ENCODE assay signal across 32 cellular contexts in genomic region chr7:34282271-34282670, GRCh38.
"Had no signal": no experiment of that assay in that cellular context is flagged by ENCODE, and none has a peak within 500 bp of the region (broad histone marks: within the 10 kb centered on the region; RNA-seq: fewer than 3 reads in every experiment).

No MANE protein-coding gene starts in this region.

- DNase-seq: activated B cell treated with CpG ODN at 0.5 μM for 24 hours; activated CD4-positive, alpha-beta T cell treated with anti-CD3 and anti-CD28 coated beads for 48 hours; activated CD4-positive, alpha-beta T cell treated with anti-CD3 and anti-CD28 coated beads, Interleukin-2, amount 50 U/mL, for 1 hour; activated CD4-positive, alpha-beta T cell treated with anti-CD3 and anti-CD28 coated beads, Interleukin-2, amount 50 U/mL, for 48 hours; activated CD8-positive, alpha-beta memory T cell treated with anti-CD3 and anti-CD28 coated beads, Interleukin-2, amount 10 ng/mL, durations not matched to agents 7 days and 5 days; activated CD8-positive, alpha-beta memory T cell treated with anti-CD3 and anti-CD28 coated beads, Interleukin-2, amount 50 U/mL, for 4 hours; activated CD8-positive, alpha-beta T cell treated with anti-CD3 and anti-CD28 coated beads for 36 hours; activated effector memory CD4-positive, alpha-beta T cell treated with anti-CD3 and anti-CD28 coated beads, Interleukin-2, amount 50 U/mL, for 16 hours; activated naive CD4-positive, alpha-beta T cell; activated naive CD4-positive, alpha-beta T cell treated with anti-CD3 and anti-CD28 coated beads, Interleukin-2, amount 10 ng/mL, durations not matched to agents 7 days and 5 days; activated T-cell treated with anti-CD3 and anti-CD28 coated beads, Interleukin-2, amount 50 U/mL, for 1 hour; activated T-cell treated with anti-CD3 and anti-CD28 coated beads, Interleukin-2, amount 50 U/mL, for 48 hours; amniotic stem cell; anterior cingulate cortex; body of pancreas; caudate nucleus; cortex of kidney; dermis blood vessel endothelial cell; effector CD4-positive, alpha-beta T cell; effector memory CD8-positive, alpha-beta T cell; erythroblast; hippocampal formation; T-helper 1 cell; T-helper 17 cell; T1000; WERI-Rb-1 had no signal

- H3K27ac Mint-ChIP-seq: activated B cell treated with CpG ODN at 0.5 μM for 24 hours; activated CD8-positive, alpha-beta memory T cell treated with anti-CD3 and anti-CD28 coated beads, Interleukin-2, amount 10 ng/mL, durations not matched to agents 7 days and 5 days; activated CD8-positive, alpha-beta T cell treated with anti-CD3 and anti-CD28 coated beads for 36 hours; activated naive CD4-positive, alpha-beta T cell treated with anti-CD3 and anti-CD28 coated beads, Interleukin-2, amount 10 ng/mL, durations not matched to agents 7 days and 5 days; activated naive CD8-positive, alpha-beta T cell; activated T-helper 1 cell treated with anti-CD3 and anti-CD28 coated beads, Interleukin-12 subunit alpha, Interleukin-12 subunit beta, Interleukin-2, Interleukin-4 antibody, amounts not matched to agents 30 ng/mL and 10 ng/mL and 1 ng/mL, durations not matched to agents 14 hours and 24 hours and 36 hours; activated T-helper 2 cell treated with anti-CD3 and anti-CD28 coated beads, Interferon-gamma antibody, Interleukin-2, Interleukin-4, amounts not matched to agents 10 μg/mL and 5 μg/mL and 100 μg/mL, durations not matched to agents 14 hours and 24 hours and 36 hours; effector memory CD8-positive, alpha-beta T cell; T-helper 17 cell; T-helper 2 cell treated with Interferon-gamma antibody and Interleukin-4, amounts not matched to agents 5 μg/mL and 100 μg/mL, for 36 hours had no signal

- ATAC-seq: activated CD4-positive, CD25-positive, alpha-beta regulatory T cell treated with anti-CD3 and anti-CD28 coated beads, Interleukin-2, amount 50 U/mL, for 24 hours; activated CD8-positive, alpha-beta memory T cell treated with anti-CD3 and anti-CD28 coated beads, Interleukin-2, amount 10 ng/mL, durations not matched to agents 7 days and 5 days; activated CD8-positive, alpha-beta T cell treated with anti-CD3 and anti-CD28 coated beads for 36 hours; body of pancreas; effector memory CD8-positive, alpha-beta T cell; T-helper 17 cell had no signal

- H3K36me3 Mint-ChIP-seq: activated CD8-positive, alpha-beta memory T cell treated with anti-CD3 and anti-CD28 coated beads, Interleukin-2, amount 10 ng/mL, durations not matched to agents 7 days and 5 days; activated naive CD4-positive, alpha-beta T cell treated with anti-CD3 and anti-CD28 coated beads, Interleukin-2, amount 10 ng/mL, durations not matched to agents 7 days and 5 days; activated naive CD8-positive, alpha-beta T cell had no signal

- H3K4me3 ChIP-seq: body of pancreas, esophagus muscularis mucosa had no signal
